Comparison of ENCODE assay signal across 8 cellular contexts in genomic region chr15:99925661-99926461, GRCh38.
DNase-seq lines count a peak whose midpoint lies in the region; ATAC-seq and TF ChIP-seq lines count a peak whose summit lies in the region.

No MANE protein-coding gene starts in this region.

- no peak overlapping the region for H4K8ac ChIP-seq in mesendoderm (ENCODE audit: low read depth, low read length)

- H3K4me3 ChIP-seq in mesendoderm (ENCODE audit: low read length), result peak overlapping the region; percentile 34

- no peaks in the 10 kb centered on the region for H3K79me2 ChIP-seq in mesendoderm (ENCODE audit: control insufficient read depth, insufficient read depth, low read length)

- H3K27ac Mint-ChIP-seq in dendritic cell treated with granulocyte-macrophage colony-stimulating factor and Interleukin-4, amounts not matched to agents 40 ng/mL and 50 ng/mL, for 4 days, result no peak overlapping the region

- H4K5ac ChIP-seq in mesendoderm (ENCODE audit: low read length), result no peak overlapping the region

- H2BK15ac ChIP-seq in mesendoderm (replicated peaks; ENCODE audit: low read depth), result no peak overlapping the region

- no peak overlapping the region for H2AK5ac ChIP-seq in mesendoderm (ENCODE audit: low read length)

- H2BK5ac ChIP-seq in mesendoderm (ENCODE audit: low read length), result no peak overlapping the region

- H3K4me3 Mint-ChIP-seq in dendritic cell treated with granulocyte-macrophage colony-stimulating factor and Interleukin-4, amounts not matched to agents 40 ng/mL and 50 ng/mL, for 4 days, result peak overlapping the region; percentile 62

- H3K4me1 ChIP-seq in mesendoderm (ENCODE audit: control insufficient read depth, low read depth, low read length), result peaks cover 4% of the 10 kb centered on the region

- no peak overlapping the region for H2BK120ac ChIP-seq in mesendoderm (ENCODE audit: low read depth, low read length)

- H3K9me3 Mint-ChIP-seq in dendritic cell treated with granulocyte-macrophage colony-stimulating factor and Interleukin-4, amounts not matched to agents 40 ng/mL and 50 ng/mL, for 4 days, result no peaks in the 10 kb centered on the region

- no peak overlapping the region for H3K23ac ChIP-seq in mesendoderm (ENCODE audit: low read length)

- peaks cover 15% of the 10 kb centered on the region for H3K4me1 Mint-ChIP-seq in dendritic cell treated with granulocyte-macrophage colony-stimulating factor and Interleukin-4, amounts not matched to agents 40 ng/mL and 50 ng/mL, for 4 days (ENCODE audit: low read depth)

- no peak for TF ChIP-seq RAD21 in Ishikawa (IDR thresholded peaks at IDR 0.05; ENCODE audit: low read depth)

- peaks cover 54% of the 10 kb centered on the region for H3K27me3 Mint-ChIP-seq in dendritic cell treated with granulocyte-macrophage colony-stimulating factor and Interleukin-4, amounts not matched to agents 40 ng/mL and 50 ng/mL, for 4 days

- no peak for TF ChIP-seq EP300 in Ishikawa (IDR thresholded peaks at IDR 0.05; ENCODE audit: borderline replicate concordance)

- DNase-seq in G401 (ENCODE audit: low spot score) (peak; percentile 64), mesendoderm (peak; percentile 71), NAMALWA (ENCODE audit: low spot score) (no peak)
- DNase-seq in activated CD4-positive, alpha-beta T cell treated with anti-CD3 and anti-CD28 coated beads, Interleukin-2, amount 50 U/mL, for 24 hours (ENCODE audit: low read depth in 1 of 2, low spot score in 1 of 2), result peak; percentile 26 to 52
- DNase-seq in stimulated activated CD8-positive, alpha-beta memory T cell treated with anti-CD3 and anti-CD28 coated beads, Interleukin-15, amount 100 ng/mL, for 48 hours (ENCODE audit: low read depth in 2 of 2), result peak; percentile 52 to 53

- peak overlapping the region; percentile 48 for H3K4me2 ChIP-seq in mesendoderm (ENCODE audit: low read length)

- intact Hi-C loops in dendritic cell treated with granulocyte-macrophage colony-stimulating factor and Interleukin-4, amounts not matched to agents 40 ng/mL and 50 ng/mL, for 4 days (cut with micrococcal nuclease), result no loop called here

- no peaks in the 10 kb centered on the region for H3K36me3 Mint-ChIP-seq in dendritic cell treated with granulocyte-macrophage colony-stimulating factor and Interleukin-4, amounts not matched to agents 40 ng/mL and 50 ng/mL, for 4 days (ENCODE audit: low read depth)

- H3K4ac ChIP-seq in mesendoderm (ENCODE audit: low read depth, low read length), result no peak overlapping the region

- peak overlapping the region; percentile 57 for H3K9ac ChIP-seq in mesendoderm (ENCODE audit: low read length)

- H3K18ac ChIP-seq in mesendoderm (ENCODE audit: low read length), result no peak overlapping the region

- WGBS in mesendoderm (ENCODE audit: extremely low coverage, insufficient coverage, low lambda C conversion rate), result no CpG with 5 or more reads among the region's 33 CpGs

- no peaks in the 10 kb centered on the region for H3K79me1 ChIP-seq in mesendoderm (ENCODE audit: low read length)

- no peaks in the 10 kb centered on the region for H3K27me3 ChIP-seq in mesendoderm (ENCODE audit: insufficient read depth, low read length, poor library complexity)

- no peaks in the 10 kb centered on the region for H3K36me3 ChIP-seq in mesendoderm (ENCODE audit: control insufficient read depth, insufficient read depth, low read length)

- in situ Hi-C loops in G401 (cut with HindIII; ENCODE audit: low sequenced_read_pairs), result no loop called here

- ATAC-seq in HG03135 (IDR thresholded peaks at IDR 0.05; ENCODE audit: unreplicated experiment), result no peak

- peak overlapping the region; percentile 80 for H3K56ac ChIP-seq in mesendoderm (ENCODE audit: low read length)

- no peak overlapping the region for H3K27ac ChIP-seq in mesendoderm (ENCODE audit: low read depth, low read length)

TF ChIP-seq in Ishikawa, 13 proteins besides CTCF, POLR2A, EP300 and RAD21:
- no peak for TF ChIP-seq EGR1 (IDR thresholded peaks at IDR 0.05)
- peak; percentile 53; the same call in 1 of the 2 replicates for TF ChIP-seq MAX (IDR thresholded peaks at IDR 0.05)
